In the genomic region with DNA sequence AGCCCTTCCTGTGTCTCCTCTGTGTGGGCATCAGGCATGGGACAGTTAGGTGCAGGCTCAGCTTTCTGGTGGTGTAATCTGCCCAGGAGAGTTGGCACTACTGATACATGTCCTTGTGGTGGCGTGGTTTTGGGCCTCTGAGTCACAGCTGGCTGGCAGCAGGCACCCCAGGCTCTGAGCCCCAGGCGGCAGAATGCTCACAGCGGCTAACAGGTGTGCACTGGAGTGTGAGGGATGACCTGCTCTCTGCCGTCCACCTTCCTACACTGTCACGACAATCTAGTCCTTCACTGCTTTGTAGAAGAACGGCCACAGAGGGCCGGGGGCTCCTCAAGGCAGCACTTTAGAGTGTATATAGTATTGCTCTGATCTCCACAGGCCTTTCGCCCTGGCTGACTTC, we compare ENCODE assay signal across 1 cellular context.
TF ChIP-seq lines count a peak whose summit lies in the region.

No MANE protein-coding gene starts in this region.

TF ChIP-seq in HepG2, 621 proteins besides CTCF, POLR2A, EP300 and RAD21 (continued from another document):
- TF ChIP-seq, protein P1, sequence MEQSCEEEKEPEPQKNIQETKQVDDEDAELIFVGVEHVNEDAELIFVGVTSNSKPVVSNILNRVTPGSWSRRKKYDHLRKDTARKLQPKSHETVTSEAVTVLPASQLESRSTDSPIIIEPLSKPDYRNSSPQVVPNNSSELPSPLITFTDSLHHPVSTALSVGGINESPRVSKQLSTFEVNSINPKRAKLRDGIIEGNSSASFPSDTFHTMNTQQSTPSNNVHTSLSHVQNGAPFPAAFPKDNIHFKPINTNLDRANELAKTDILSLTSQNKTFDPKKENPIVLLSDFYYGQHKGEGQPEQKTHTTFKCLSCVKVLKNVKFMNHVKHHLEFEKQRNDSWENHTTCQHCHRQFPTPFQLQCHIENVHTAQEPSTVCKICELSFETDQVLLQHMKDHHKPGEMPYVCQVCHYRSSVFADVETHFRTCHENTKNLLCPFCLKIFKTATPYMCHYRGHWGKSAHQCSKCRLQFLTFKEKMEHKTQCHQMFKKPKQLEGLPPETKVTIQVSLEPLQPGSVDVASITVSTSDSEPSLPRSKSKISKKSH (CRISPR knock-in tag; IDR thresholded peaks at IDR 0.05; ENCODE audit: borderline replicate concordance), result no peak
- TF ChIP-seq ISL2 (CRISPR knock-in tag; IDR thresholded peaks at IDR 0.05) (no peak), ELF4 (CRISPR knock-in tag; IDR thresholded peaks at IDR 0.05; ENCODE audit: borderline replicate concordance) (no peak), ZC3H13 (CRISPR knock-in tag; IDR thresholded peaks at IDR 0.05) (no peak), ZNF746 (CRISPR knock-in tag; IDR thresholded peaks at IDR 0.05) (no peak), NR2F1 (CRISPR knock-in tag; IDR thresholded peaks at IDR 0.05) (no peak), ZKSCAN1 (IDR thresholded peaks at IDR 0.05; ENCODE audit: low read length) (no peak), NR2F6 (IDR thresholded peaks at IDR 0.05) (no peak), NR2F6 (CRISPR knock-in tag; IDR thresholded peaks at IDR 0.05) (no peak)
- TF ChIP-seq, protein P2, sequence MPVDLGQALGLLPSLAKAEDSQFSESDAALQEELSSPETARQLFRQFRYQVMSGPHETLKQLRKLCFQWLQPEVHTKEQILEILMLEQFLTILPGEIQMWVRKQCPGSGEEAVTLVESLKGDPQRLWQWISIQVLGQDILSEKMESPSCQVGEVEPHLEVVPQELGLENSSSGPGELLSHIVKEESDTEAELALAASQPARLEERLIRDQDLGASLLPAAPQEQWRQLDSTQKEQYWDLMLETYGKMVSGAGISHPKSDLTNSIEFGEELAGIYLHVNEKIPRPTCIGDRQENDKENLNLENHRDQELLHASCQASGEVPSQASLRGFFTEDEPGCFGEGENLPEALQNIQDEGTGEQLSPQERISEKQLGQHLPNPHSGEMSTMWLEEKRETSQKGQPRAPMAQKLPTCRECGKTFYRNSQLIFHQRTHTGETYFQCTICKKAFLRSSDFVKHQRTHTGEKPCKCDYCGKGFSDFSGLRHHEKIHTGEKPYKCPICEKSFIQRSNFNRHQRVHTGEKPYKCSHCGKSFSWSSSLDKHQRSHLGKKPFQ (CRISPR knock-in tag; IDR thresholded peaks at IDR 0.05; ENCODE audit: insufficient replicate concordance), result no peak
- TF ChIP-seq, protein P3, sequence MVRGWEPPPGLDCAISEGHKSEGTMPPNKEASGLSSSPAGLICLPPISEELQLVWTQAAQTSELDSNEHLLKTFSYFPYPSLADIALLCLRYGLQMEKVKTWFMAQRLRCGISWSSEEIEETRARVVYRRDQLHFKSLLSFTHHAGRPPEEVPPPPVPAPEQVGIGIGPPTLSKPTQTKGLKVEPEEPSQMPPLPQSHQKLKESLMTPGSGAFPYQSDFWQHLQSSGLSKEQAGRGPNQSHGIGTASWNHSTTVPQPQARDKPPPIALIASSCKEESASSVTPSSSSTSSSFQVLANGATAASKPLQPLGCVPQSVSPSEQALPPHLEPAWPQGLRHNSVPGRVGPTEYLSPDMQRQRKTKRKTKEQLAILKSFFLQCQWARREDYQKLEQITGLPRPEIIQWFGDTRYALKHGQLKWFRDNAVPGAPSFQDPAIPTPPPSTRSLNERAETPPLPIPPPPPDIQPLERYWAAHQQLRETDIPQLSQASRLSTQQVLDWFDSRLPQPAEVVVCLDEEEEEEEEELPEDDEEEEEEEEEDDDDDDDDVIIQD (CRISPR knock-in tag; IDR thresholded peaks at IDR 0.05; ENCODE audit: low read depth), result no peak
- TF ChIP-seq, protein P4, sequence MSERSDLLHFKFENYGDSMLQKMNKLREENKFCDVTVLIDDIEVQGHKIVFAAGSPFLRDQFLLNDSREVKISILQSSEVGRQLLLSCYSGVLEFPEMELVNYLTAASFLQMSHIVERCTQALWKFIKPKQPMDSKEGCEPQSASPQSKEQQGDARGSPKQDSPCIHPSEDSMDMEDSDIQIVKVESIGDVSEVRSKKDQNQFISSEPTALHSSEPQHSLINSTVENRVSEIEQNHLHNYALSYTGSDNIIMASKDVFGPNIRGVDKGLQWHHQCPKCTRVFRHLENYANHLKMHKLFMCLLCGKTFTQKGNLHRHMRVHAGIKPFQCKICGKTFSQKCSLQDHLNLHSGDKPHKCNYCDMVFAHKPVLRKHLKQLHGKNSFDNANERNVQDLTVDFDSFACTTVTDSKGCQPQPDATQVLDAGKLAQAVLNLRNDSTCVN (CRISPR knock-in tag; IDR thresholded peaks at IDR 0.05; ENCODE audit: borderline replicate concordance), result no peak
